Comparison of ENCODE assay signal across 19 cellular contexts in the genomic region with DNA sequence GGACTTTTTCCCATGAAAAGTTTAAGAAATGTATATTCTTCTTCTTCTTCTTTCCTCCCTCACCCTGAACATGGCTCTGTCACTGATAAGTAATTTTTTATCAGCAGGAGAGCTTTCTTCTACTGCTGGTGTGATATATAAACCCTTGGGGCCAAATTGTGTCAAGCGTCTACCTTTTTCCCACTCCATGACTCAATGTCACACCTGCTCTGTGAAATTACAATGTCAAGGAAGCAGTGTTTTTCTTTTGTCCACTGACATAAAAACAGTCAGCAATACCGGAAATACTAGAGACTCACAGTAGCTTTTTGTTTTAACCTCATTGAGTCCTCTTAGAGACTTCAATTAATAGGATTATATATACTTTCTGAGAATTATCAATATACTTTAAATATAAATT.
DNase-seq lines count a peak whose midpoint lies in the region.
"Had no signal": no experiment of that assay in that cellular context is flagged by ENCODE, and none has a peak within 500 bp of the region (broad histone marks: within the 10 kb centered on the region; RNA-seq: fewer than 3 reads in every experiment).

No MANE protein-coding gene starts in this region.

- H3K36me3 ChIP-seq in HAP-1 (replicated peaks) = no peaks in the 10 kb centered on the region

- no peaks in the 10 kb centered on the region for H3K9me3 ChIP-seq in HAP-1

- no peaks in the 10 kb centered on the region for H3K27me3 ChIP-seq in HAP-1 (ENCODE audit: low read depth)

- in situ Hi-C loops in HAP-1 (cut with MboI; ENCODE audit: low sequenced_read_pairs) = no loop called here

- no peak overlapping the region for H3K4me3 ChIP-seq in HAP-1
- H3K4me3 ChIP-seq: GM23248 had no signal

- DNase-seq in NCI-H1417 (lab: John Stamatoyannopoulos, UW) (peak in 2 of 3 experiments; percentile 42 to 86), NCI-H146 (lab: John Stamatoyannopoulos, UW) (peak; percentile 80), NCI-H748 treated with DMSO at 0.1 percent for 48 hours (lab: John Stamatoyannopoulos, UW) (peak; percentile 21), SKM-1 treated with dmso at 0.1 percent for 144 hours (lab: John Stamatoyannopoulos, UW; ENCODE audit: unreplicated experiment) (no peak), HAP-1 (ENCODE audit: low spot score in 2 of 2) (no peak), NOMO-1 (lab: John Stamatoyannopoulos, UW; ENCODE audit: unreplicated experiment in 2 of 2) (no peak)
- DNase-seq in activated effector memory CD4-positive, alpha-beta T cell treated with Interleukin-2 at 50 U/mL for 16 hours = no peak
- DNase-seq: CD8-positive, alpha-beta T cell; DMS 273 treated with DMSO at 0.1 percent for 48 hours; GM23248; H7; KBM-7; MV-4-11; NCI-H1105; NCI-H187 treated with DMSO at 0.1 percent for 48 hours; NCI-H2227 treated with DMSO at 0.1 percent for 48 hours; NCI-H774; PC-3; T-helper 2 cell had no signal

- H3K4me1 ChIP-seq in HAP-1 = no peaks in the 10 kb centered on the region

Comparison
In these comparisons a context has a peak if more than half of its experiments do, and no peak if none do; other contexts are left out.
1. DNase-seq: peak in NCI-H1417 (2 of 3), NCI-H146 (single experiment) and NCI-H748 treated with DMSO at 0.1 percent for 48 hours (single experiment); none in SKM-1 treated with dmso at 0.1 percent for 144 hours (single experiment), activated effector memory CD4-positive, alpha-beta T cell treated with Interleukin-2 at 50 U/mL for 16 hours (single experiment), HAP-1 (0 of 2) and NOMO-1 (0 of 2).